In the genomic region with DNA sequence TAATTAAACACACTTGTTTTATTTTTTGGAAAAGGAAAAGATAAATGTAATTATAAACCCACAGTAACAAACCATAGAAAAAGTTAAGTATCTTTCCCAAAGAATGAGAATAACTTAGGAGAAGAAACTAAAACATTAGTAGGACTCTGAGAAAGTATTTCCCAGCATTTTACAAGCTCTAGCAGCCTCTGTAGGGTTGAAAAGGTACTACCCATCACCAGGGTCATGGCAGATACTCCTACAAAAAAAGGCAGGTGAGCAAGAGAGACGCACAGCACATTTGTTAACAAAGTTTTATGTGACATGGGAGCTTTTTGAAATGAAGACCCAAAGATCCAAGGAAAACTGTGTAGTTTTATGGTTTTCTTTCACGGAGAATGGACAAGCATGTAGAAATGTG, we compare ENCODE assay signal across 14 cellular contexts.
DNase-seq lines count a peak whose midpoint lies in the region; ATAC-seq, FAIRE-seq and TF ChIP-seq lines count a peak whose summit lies in the region.
"Had no signal": no experiment of that assay in that cellular context is flagged by ENCODE, and none has a peak within 500 bp of the region (broad histone marks: within the 10 kb centered on the region; RNA-seq: fewer than 3 reads in every experiment).

No MANE protein-coding gene starts in this region.

- intact Hi-C loops in sigmoid colon (cut with DNase I) (no loop called here), colonic mucosa (cut with DNase I) (no loop called here)

- H4K20me1 ChIP-seq in SK-N-SH (ENCODE audit: insufficient read depth) (no peaks in the 10 kb centered on the region), OCI-LY1 (ENCODE audit: insufficient read depth, low read length) (no peaks in the 10 kb centered on the region)

- TF ChIP-seq RAD21 in SK-N-SH (IDR thresholded peaks at IDR 0.05; ENCODE audit: low read length) = no peak; the same call in 1 of the 2 replicates

- no peak overlapping the region for H3K27ac ChIP-seq in SK-N-SH (ENCODE audit: low read depth in 2 of 2, low read length in 1 of 2)
- no peak overlapping the region for H3K27ac ChIP-seq in OCI-LY1 (ENCODE audit: low read depth, low read length, poor library complexity, severe bottlenecking)
- H3K27ac ChIP-seq in small intestine (ENCODE audit: low read depth in 1 of 2, low read length in 1 of 2) = no peak overlapping the region
- no peak overlapping the region for H3K27ac ChIP-seq in sigmoid colon
- no peak overlapping the region for H3K27ac ChIP-seq in colonic mucosa
- H3K27ac ChIP-seq: dorsolateral prefrontal cortex, upper lobe of right lung had no signal

- H3K9me2 ChIP-seq in SK-N-SH (no peaks in the 10 kb centered on the region), OCI-LY1 (ENCODE audit: low read depth, low read length) (no peaks in the 10 kb centered on the region)

- H3K4me3 ChIP-seq in SK-N-SH (ENCODE audit: low read depth in 2 of 2, low read length in 1 of 2) (no peak overlapping the region), OCI-LY1 (ENCODE audit: low read depth, low read length, poor library complexity, severe bottlenecking) (no peak overlapping the region), choroid plexus epithelial cell (ENCODE audit: low read depth, low read length) (no peak overlapping the region), small intestine (ENCODE audit: low read depth in 1 of 2, low read length in 2 of 2) (no peak overlapping the region), sigmoid colon (no peak overlapping the region), colonic mucosa (no peak overlapping the region)
- H3K4me3 ChIP-seq: dorsolateral prefrontal cortex, upper lobe of right lung had no signal

- H3F3A ChIP-seq in SK-N-SH (replicated peaks; ENCODE audit: insufficient read depth) (no peaks in the 10 kb centered on the region), OCI-LY1 (ENCODE audit: insufficient read depth, low read length) (no peaks in the 10 kb centered on the region)

- H2AFZ ChIP-seq in SK-N-SH (ENCODE audit: low read depth) = no peak overlapping the region
- H2AFZ ChIP-seq in OCI-LY1 (ENCODE audit: low read length) = no peak overlapping the region

- CTCF ChIA-PET in SK-N-SH (lab: Yijun Ruan, JAX) = interaction anchor here (1.0 kb wide), 1 partner anchor 10 kb away, joined by 4 read pairs; no protein-coding TSS in a partner anchor

- TF ChIP-seq EP300 in SK-N-SH (IDR thresholded peaks at IDR 0.05; ENCODE audit: borderline replicate concordance in 1 of 2, low read depth in 1 of 2, low read length in 1 of 2) (no peak), sigmoid colon (IDR thresholded peaks at IDR 0.05) (no peak)

- ATAC-seq in SK-N-SH treated with all-trans-retinoic acid at 6 μM for 48 hours = no peak; the same call in 2 of the 3 replicates
- ATAC-seq in GM21619 (IDR thresholded peaks at IDR 0.05; ENCODE audit: unreplicated experiment) = no peak
- ATAC-seq: activated T-cell treated with anti-CD3 and anti-CD28 coated beads, Interleukin-2, amount 50 U/mL, for 72 hours; upper lobe of right lung had no signal

- POLR2A ChIA-PET in SK-N-SH (lab: Yijun Ruan, JAX) = no interaction called here

- TF ChIP-seq CTCF in SK-N-SH (IDR thresholded peaks at IDR 0.05) (peak; percentile 34), OCI-LY1 (IDR thresholded peaks at IDR 0.05; ENCODE audit: low read length) (0 out of 2 replicates have a peak, but pooled peaks have one; percentile 7), choroid plexus epithelial cell (conservative IDR thresholded peaks at IDR 0.05; ENCODE audit: low read depth, low read length) (peak; percentile 30), sigmoid colon (IDR thresholded peaks at IDR 0.05) (no peak), colonic mucosa (IDR thresholded peaks at IDR 0.05) (no peak)

- H3K9ac ChIP-seq in SK-N-SH = no peak overlapping the region
- H3K9ac ChIP-seq in OCI-LY1 (ENCODE audit: low read length) = no peak overlapping the region
- H3K9ac ChIP-seq in colonic mucosa (ENCODE audit: low read depth in 2 of 2, low read length in 2 of 2) = no peak overlapping the region

- no peaks in the 10 kb centered on the region for H3K36me3 ChIP-seq in SK-N-SH (replicated peaks in 1 of 2; ENCODE audit: control insufficient read depth in 1 of 2, insufficient read depth in 2 of 2, low read length in 1 of 2)
- H3K36me3 ChIP-seq in OCI-LY1 (ENCODE audit: insufficient read depth, low read length) = no peaks in the 10 kb centered on the region
- H3K36me3 ChIP-seq in small intestine (ENCODE audit: control insufficient read depth in 2 of 2, insufficient read depth in 2 of 2, low read length in 2 of 2) = no peaks in the 10 kb centered on the region
- H3K36me3 ChIP-seq in sigmoid colon = no peaks in the 10 kb centered on the region
- no peaks in the 10 kb centered on the region for H3K36me3 ChIP-seq in colonic mucosa
- H3K36me3 ChIP-seq: upper lobe of right lung had no signal

- TF ChIP-seq POLR2A in sigmoid colon (IDR thresholded peaks at IDR 0.05) = no peak

- no peak for FAIRE-seq in small intestine (lab: Jason Lieb, UNC)

- WGBS in SK-N-SH (ENCODE audit: low lambda C conversion rate) = 48% methylated on average over 2 of the region's 2 CpGs
- WGBS in small intestine, 3 donors = 34 to 65% (median 58%) methylated on average over 2 of the region's 2 CpGs
- WGBS in sigmoid colon, 2 donors = 73 to 81% methylated on average over 2 of the region's 2 CpGs

- DNase-seq in SK-N-SH = no peak
- no peak for DNase-seq in choroid plexus epithelial cell (ENCODE audit: low read depth)
- DNase-seq in small intestine = peak; percentile 39
- no peak for DNase-seq in sigmoid colon
- DNase-seq in colonic mucosa = no peak
- DNase-seq: activated CD4-positive, alpha-beta T cell treated with anti-CD3 and anti-CD28 coated beads, Interleukin-2, amount 50 U/mL, for 1 hour; activated T-cell treated with anti-CD3 and anti-CD28 coated beads, Interleukin-2, amount 50 U/mL, for 72 hours; dorsolateral prefrontal cortex; MV-4-11; T-helper 2 cell; upper lobe of right lung had no signal

- H3K4me1 ChIP-seq in SK-N-SH (ENCODE audit: control insufficient read depth in 1 of 2, insufficient read depth in 2 of 2, low read depth in 1 of 2, low read length in 1 of 2) (no peaks in the 10 kb centered on the region), OCI-LY1 (ENCODE audit: insufficient read depth, low read length, severe bottlenecking) (no peaks in the 10 kb centered on the region), small intestine (ENCODE audit: control insufficient read depth in 2 of 2, insufficient read depth in 1 of 2, low read depth in 1 of 2, low read length in 1 of 2) (peaks cover 8% of the 10 kb centered on the region in 2 donors), sigmoid colon (no peaks in the 10 kb centered on the region), colonic mucosa (no peaks in the 10 kb centered on the region)

- H3K4me2 ChIP-seq in SK-N-SH = no peak overlapping the region
- H3K4me2 ChIP-seq in OCI-LY1 (ENCODE audit: low read length) = no peak overlapping the region

- H3K27me3 ChIP-seq in SK-N-SH (ENCODE audit: insufficient read depth) (no peaks in the 10 kb centered on the region; the same call in 1 of the 2 replicates), OCI-LY1 (ENCODE audit: insufficient read depth, low read length) (no peaks in the 10 kb centered on the region), small intestine (ENCODE audit: control insufficient read depth in 2 of 2, insufficient read depth in 2 of 2, low read length in 2 of 2) (no peaks in the 10 kb centered on the region), sigmoid colon (no peaks in the 10 kb centered on the region), colonic mucosa (no peaks in the 10 kb centered on the region)
- H3K27me3 ChIP-seq: dorsolateral prefrontal cortex, upper lobe of right lung had no signal

- H3K79me2 ChIP-seq in SK-N-SH (ENCODE audit: insufficient read depth) (no peaks in the 10 kb centered on the region), OCI-LY1 (ENCODE audit: insufficient read depth, low read length) (no peaks in the 10 kb centered on the region)

- H3K9me3 ChIP-seq in SK-N-SH = no peaks in the 10 kb centered on the region
- H3K9me3 ChIP-seq in OCI-LY1 (ENCODE audit: low read length) = no peaks in the 10 kb centered on the region
- no peaks in the 10 kb centered on the region for H3K9me3 ChIP-seq in small intestine (ENCODE audit: control insufficient read depth, low read depth)
- H3K9me3 ChIP-seq in sigmoid colon = no peaks in the 10 kb centered on the region
- no peaks in the 10 kb centered on the region for H3K9me3 ChIP-seq in colonic mucosa
- H3K9me3 ChIP-seq: upper lobe of right lung had no signal

TF ChIP-seq in SK-N-SH, 30 proteins besides CTCF, POLR2A, EP300 and RAD21 (continues in another document):
- no peak for TF ChIP-seq MXI1 (IDR thresholded peaks at IDR 0.05; ENCODE audit: low read depth, low read length)
- no peak for TF ChIP-seq RCOR1 (IDR thresholded peaks at IDR 0.05; ENCODE audit: low read length)

TF ChIP-seq in SK-N-SH treated with all-trans-retinoic acid at 6 μM for 48 hours, 23 proteins besides CTCF, POLR2A, EP300 and RAD21 (continues in another document):
- TF ChIP-seq, protein P1, sequence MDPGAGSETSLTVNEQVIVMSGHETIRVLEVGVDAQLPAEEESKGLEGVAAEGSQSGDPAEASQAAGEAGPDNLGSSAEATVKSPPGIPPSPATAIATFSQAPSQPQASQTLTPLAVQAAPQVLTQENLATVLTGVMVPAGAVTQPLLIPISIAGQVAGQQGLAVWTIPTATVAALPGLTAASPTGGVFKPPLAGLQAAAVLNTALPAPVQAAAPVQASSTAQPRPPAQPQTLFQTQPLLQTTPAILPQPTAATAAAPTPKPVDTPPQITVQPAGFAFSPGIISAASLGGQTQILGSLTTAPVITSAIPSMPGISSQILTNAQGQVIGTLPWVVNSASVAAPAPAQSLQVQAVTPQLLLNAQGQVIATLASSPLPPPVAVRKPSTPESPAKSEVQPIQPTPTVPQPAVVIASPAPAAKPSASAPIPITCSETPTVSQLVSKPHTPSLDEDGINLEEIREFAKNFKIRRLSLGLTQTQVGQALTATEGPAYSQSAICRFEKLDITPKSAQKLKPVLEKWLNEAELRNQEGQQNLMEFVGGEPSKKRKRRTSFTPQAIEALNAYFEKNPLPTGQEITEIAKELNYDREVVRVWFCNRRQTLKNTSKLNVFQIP (CRISPR knock-in tag; IDR thresholded peaks at IDR 0.05; ENCODE audit: borderline replicate concordance, low read depth) = no peak
- no peak for TF ChIP-seq ZNF70 (CRISPR knock-in tag; IDR thresholded peaks at IDR 0.05)
- no peak for TF ChIP-seq ZFP30 (CRISPR knock-in tag; IDR thresholded peaks at IDR 0.05)
- no peak for TF ChIP-seq ISL1 (CRISPR knock-in tag; IDR thresholded peaks at IDR 0.05)
- TF ChIP-seq PPARA (CRISPR knock-in tag; IDR thresholded peaks at IDR 0.05; ENCODE audit: borderline replicate concordance) = no peak

Comparison
In these comparisons a context has a peak if more than half of its experiments do, and no peak if none do; other contexts are left out.
1. CTCF ChIP-seq: peak in SK-N-SH (single experiment), OCI-LY1 (single experiment) and choroid plexus epithelial cell (single experiment); none in sigmoid colon (0 of 4) and colonic mucosa (single experiment).